1 cellular context compared by ENCODE assay signal in the genomic region with DNA sequence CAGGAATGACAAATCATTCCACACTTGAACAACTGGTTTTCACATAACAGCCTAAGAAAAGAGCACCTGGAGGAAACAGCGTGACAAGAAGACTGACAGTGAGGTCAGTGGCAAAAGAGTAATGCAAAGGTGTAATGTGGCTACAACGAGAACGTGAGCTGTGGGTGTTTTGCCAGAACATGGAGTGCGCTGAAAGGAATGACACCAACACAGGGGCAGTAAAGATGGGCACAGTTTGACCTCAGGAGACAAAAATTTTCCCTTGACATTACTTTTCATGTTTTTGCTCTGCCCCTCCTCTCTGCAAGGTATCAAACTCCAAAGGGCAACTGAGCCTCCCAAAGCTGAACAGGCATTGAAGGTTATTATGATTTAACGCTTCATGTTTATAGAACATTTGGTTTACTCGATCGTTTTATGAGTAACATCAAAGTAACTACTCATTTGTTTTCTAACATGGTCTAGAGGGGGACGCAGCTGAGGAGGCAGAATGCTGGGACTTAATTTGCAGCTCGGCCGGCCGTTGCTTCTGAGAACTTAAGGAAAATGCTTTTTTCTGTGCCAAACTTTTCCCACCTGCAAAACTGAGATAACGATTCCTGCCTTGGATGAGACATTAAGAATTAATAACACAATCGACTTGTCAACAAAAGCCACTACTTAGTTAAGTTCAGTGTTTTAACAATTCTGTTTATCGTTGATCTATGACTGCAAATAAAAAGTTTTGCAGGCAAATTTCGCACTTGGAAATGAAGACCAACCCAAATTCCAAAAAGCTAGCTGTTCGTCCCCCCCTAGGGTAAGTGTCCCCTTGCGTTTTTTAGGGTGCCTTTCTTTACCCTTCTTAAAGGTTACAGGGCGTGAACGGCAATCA.
TF ChIP-seq lines count a peak whose summit lies in the region.

No MANE protein-coding gene starts in this region.

TF ChIP-seq in HepG2, 621 proteins besides CTCF, POLR2A, EP300 and RAD21 (continued from another document and continues in another):
- TF ChIP-seq, protein P1, sequence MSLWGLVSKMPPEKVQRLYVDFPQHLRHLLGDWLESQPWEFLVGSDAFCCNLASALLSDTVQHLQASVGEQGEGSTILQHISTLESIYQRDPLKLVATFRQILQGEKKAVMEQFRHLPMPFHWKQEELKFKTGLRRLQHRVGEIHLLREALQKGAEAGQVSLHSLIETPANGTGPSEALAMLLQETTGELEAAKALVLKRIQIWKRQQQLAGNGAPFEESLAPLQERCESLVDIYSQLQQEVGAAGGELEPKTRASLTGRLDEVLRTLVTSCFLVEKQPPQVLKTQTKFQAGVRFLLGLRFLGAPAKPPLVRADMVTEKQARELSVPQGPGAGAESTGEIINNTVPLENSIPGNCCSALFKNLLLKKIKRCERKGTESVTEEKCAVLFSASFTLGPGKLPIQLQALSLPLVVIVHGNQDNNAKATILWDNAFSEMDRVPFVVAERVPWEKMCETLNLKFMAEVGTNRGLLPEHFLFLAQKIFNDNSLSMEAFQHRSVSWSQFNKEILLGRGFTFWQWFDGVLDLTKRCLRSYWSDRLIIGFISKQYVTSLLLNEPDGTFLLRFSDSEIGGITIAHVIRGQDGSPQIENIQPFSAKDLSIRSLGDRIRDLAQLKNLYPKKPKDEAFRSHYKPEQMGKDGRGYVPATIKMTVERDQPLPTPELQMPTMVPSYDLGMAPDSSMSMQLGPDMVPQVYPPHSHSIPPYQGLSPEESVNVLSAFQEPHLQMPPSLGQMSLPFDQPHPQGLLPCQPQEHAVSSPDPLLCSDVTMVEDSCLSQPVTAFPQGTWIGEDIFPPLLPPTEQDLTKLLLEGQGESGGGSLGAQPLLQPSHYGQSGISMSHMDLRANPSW (CRISPR knock-in tag; IDR thresholded peaks at IDR 0.05; ENCODE audit: borderline replicate concordance) = 0 out of 2 replicates have a peak, but pooled peaks have one; percentile 19
- TF ChIP-seq HNF4G (IDR thresholded peaks at IDR 0.05; ENCODE audit: borderline replicate concordance, low read depth, low read length) = peak; percentile 84
- no peak; the same call in 1 of the 2 replicates for TF ChIP-seq HNF4G (CRISPR knock-in tag; IDR thresholded peaks at IDR 0.05; ENCODE audit: borderline replicate concordance, low read depth)
- peak; percentile 79; the same call in 1 of the 2 replicates for TF ChIP-seq ZFP36L1 (CRISPR knock-in tag; IDR thresholded peaks at IDR 0.05)
- TF ChIP-seq, protein P2, sequence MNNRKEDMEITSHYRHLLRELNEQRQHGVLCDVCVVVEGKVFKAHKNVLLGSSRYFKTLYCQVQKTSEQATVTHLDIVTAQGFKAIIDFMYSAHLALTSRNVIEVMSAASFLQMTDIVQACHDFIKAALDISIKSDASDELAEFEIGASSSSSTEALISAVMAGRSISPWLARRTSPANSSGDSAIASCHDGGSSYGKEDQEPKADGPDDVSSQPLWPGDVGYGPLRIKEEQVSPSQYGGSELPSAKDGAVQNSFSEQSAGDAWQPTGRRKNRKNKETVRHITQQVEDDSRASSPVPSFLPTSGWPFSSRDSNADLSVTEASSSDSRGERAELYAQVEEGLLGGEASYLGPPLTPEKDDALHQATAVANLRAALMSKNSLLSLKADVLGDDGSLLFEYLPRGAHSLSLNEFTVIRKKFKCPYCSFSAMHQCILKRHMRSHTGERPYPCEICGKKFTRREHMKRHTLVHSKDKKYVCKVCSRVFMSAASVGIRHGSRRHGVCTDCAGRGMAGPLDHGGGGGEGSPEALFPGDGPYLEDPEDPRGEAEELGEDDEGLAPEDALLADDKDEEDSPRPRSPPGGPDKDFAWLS (CRISPR knock-in tag; IDR thresholded peaks at IDR 0.05; ENCODE audit: borderline replicate concordance) = no peak
- TF ChIP-seq SAP130 (CRISPR knock-in tag; IDR thresholded peaks at IDR 0.05; ENCODE audit: low read depth) = peak; percentile 11; the same call in 1 of the 2 replicates
- TF ChIP-seq, protein P3, sequence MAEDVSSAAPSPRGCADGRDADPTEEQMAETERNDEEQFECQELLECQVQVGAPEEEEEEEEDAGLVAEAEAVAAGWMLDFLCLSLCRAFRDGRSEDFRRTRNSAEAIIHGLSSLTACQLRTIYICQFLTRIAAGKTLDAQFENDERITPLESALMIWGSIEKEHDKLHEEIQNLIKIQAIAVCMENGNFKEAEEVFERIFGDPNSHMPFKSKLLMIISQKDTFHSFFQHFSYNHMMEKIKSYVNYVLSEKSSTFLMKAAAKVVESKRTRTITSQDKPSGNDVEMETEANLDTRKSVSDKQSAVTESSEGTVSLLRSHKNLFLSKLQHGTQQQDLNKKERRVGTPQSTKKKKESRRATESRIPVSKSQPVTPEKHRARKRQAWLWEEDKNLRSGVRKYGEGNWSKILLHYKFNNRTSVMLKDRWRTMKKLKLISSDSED (CRISPR knock-in tag; IDR thresholded peaks at IDR 0.05) = no peak; the same call in 1 of the 2 replicates
- peak; percentile 54; the same call in 1 of the 2 replicates for TF ChIP-seq NAIF1 (CRISPR knock-in tag; IDR thresholded peaks at IDR 0.05; ENCODE audit: borderline replicate concordance)
- TF ChIP-seq TCF7 (IDR thresholded peaks at IDR 0.05; ENCODE audit: low read depth) = peak; percentile 8; the same call in 1 of the 2 replicates
- TF ChIP-seq ZNF546 (CRISPR knock-in tag; conservative IDR thresholded peaks at IDR 0.05) = no peak
- 0 out of 2 replicates have a peak, but pooled peaks have one; percentile 31 for TF ChIP-seq BRD4 (CRISPR knock-in tag; IDR thresholded peaks at IDR 0.05)
- TF ChIP-seq, protein P4, sequence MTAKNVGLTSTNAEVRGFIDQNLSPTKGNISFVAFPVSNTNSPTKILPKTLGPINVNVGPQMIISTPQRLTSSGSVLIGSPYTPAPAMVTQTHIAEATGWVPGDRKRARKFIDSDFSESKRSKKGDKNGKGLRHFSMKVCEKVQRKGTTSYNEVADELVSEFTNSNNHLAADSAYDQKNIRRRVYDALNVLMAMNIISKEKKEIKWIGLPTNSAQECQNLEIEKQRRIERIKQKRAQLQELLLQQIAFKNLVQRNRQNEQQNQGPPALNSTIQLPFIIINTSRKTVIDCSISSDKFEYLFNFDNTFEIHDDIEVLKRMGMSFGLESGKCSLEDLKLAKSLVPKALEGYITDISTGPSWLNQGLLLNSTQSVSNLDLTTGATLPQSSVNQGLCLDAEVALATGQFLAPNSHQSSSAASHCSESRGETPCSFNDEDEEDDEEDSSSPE (CRISPR knock-in tag; IDR thresholded peaks at IDR 0.05) = peak; percentile 34; the same call in 1 of the 2 replicates
- TF ChIP-seq FOXA3 (CRISPR knock-in tag; IDR thresholded peaks at IDR 0.05) = 0 out of 2 replicates have a peak, but pooled peaks have one; percentile 8
- TF ChIP-seq, protein P5, sequence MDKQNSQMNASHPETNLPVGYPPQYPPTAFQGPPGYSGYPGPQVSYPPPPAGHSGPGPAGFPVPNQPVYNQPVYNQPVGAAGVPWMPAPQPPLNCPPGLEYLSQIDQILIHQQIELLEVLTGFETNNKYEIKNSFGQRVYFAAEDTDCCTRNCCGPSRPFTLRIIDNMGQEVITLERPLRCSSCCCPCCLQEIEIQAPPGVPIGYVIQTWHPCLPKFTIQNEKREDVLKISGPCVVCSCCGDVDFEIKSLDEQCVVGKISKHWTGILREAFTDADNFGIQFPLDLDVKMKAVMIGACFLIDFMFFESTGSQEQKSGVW (CRISPR knock-in tag; IDR thresholded peaks at IDR 0.05; ENCODE audit: borderline replicate concordance) = 0 out of 2 replicates have a peak, but pooled peaks have one; percentile 82
- TF ChIP-seq, protein P6, sequence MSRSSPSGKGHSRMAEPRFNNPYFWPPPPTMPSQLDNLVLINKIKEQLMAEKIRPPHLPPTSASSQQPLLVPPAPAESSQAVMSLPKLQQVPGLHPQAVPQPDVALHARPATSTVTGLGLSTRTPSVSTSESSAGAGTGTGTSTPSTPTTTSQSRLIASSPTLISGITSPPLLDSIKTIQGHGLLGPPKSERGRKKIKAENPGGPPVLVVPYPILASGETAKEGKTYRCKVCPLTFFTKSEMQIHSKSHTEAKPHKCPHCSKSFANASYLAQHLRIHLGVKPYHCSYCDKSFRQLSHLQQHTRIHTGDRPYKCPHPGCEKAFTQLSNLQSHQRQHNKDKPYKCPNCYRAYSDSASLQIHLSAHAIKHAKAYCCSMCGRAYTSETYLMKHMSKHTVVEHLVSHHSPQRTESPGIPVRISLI (CRISPR knock-in tag; IDR thresholded peaks at IDR 0.05; ENCODE audit: borderline replicate concordance) = 0 out of 2 replicates have a peak, but pooled peaks have one; percentile 19
- TF ChIP-seq ZNF33B (CRISPR knock-in tag; IDR thresholded peaks at IDR 0.05) = peak; percentile 8; the same call in 1 of the 2 replicates
- TF ChIP-seq ZNF572 (CRISPR knock-in tag; IDR thresholded peaks at IDR 0.05) = 0 out of 2 replicates have a peak, but pooled peaks have one; percentile 61
- TF ChIP-seq ZNF75D (CRISPR knock-in tag; IDR thresholded peaks at IDR 0.05; ENCODE audit: borderline replicate concordance) = no peak; the same call in 1 of the 2 replicates
- TF ChIP-seq LRRFIP1 (CRISPR knock-in tag; conservative IDR thresholded peaks at IDR 0.05) = 0 out of 2 replicates have a peak, but pooled peaks have one; percentile 48
- 0 out of 2 replicates have a peak, but pooled peaks have one; percentile 19 for TF ChIP-seq GLI4 (CRISPR knock-in tag; IDR thresholded peaks at IDR 0.05; ENCODE audit: borderline replicate concordance)
- TF ChIP-seq LCORL (IDR thresholded peaks at IDR 0.05) = no peak
- peak; percentile 70; the same call in 1 of the 2 replicates for TF ChIP-seq LCORL (CRISPR knock-in tag; IDR thresholded peaks at IDR 0.05)
- peak; percentile 20; the same call in 1 of the 2 replicates for TF ChIP-seq ZNF574 (CRISPR knock-in tag; IDR thresholded peaks at IDR 0.05)
- TF ChIP-seq NCOR1 (IDR thresholded peaks at IDR 0.05; ENCODE audit: borderline replicate concordance, low read length) = peak; percentile 33
- TF ChIP-seq, protein P7, sequence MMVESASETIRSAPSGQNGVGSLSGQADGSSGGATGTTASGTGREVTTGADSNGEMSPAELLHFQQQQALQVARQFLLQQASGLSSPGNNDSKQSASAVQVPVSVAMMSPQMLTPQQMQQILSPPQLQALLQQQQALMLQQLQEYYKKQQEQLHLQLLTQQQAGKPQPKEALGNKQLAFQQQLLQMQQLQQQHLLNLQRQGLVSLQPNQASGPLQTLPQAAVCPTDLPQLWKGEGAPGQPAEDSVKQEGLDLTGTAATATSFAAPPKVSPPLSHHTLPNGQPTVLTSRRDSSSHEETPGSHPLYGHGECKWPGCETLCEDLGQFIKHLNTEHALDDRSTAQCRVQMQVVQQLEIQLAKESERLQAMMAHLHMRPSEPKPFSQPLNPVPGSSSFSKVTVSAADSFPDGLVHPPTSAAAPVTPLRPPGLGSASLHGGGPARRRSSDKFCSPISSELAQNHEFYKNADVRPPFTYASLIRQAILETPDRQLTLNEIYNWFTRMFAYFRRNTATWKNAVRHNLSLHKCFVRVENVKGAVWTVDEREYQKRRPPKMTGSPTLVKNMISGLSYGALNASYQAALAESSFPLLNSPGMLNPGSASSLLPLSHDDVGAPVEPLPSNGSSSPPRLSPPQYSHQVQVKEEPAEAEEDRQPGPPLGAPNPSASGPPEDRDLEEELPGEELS (CRISPR knock-in tag; IDR thresholded peaks at IDR 0.05) = peak; percentile 48; the same call in 1 of the 2 replicates
- TF ChIP-seq KLF12 (CRISPR knock-in tag; IDR thresholded peaks at IDR 0.05; ENCODE audit: borderline replicate concordance) = 0 out of 2 replicates have a peak, but pooled peaks have one; percentile 60
- peak; percentile 52 for TF ChIP-seq PITX1 (CRISPR knock-in tag; IDR thresholded peaks at IDR 0.05)
- 0 out of 2 replicates have a peak, but pooled peaks have one; percentile 22 for TF ChIP-seq ZSCAN25 (CRISPR knock-in tag; IDR thresholded peaks at IDR 0.05)
- peak; percentile 20; the same call in 1 of the 2 replicates for TF ChIP-seq SIX1 (CRISPR knock-in tag; IDR thresholded peaks at IDR 0.05; ENCODE audit: borderline replicate concordance)
- TF ChIP-seq SSRP1 (CRISPR knock-in tag; IDR thresholded peaks at IDR 0.05) = 0 out of 2 replicates have a peak, but pooled peaks have one; percentile 24
- TF ChIP-seq BHLHE40 (IDR thresholded peaks at IDR 0.05; ENCODE audit: low read length) = peak; percentile 56; the same call in 1 of the 2 replicates
